Comparison of ENCODE assay signal across 31 cellular contexts in genomic region chrX:97517763-97518162, GRCh38.
"Had no signal": no experiment of that assay in that cellular context is flagged by ENCODE, and none has a peak within 500 bp of the region (broad histone marks: within the 10 kb centered on the region; RNA-seq: fewer than 3 reads in every experiment).

No MANE protein-coding gene starts in this region.

- ATAC-seq: mucosa of descending colon; naive thymus-derived CD4-positive, alpha-beta T cell; pancreas; right cardiac atrium; sciatic nerve; stimulated activated effector memory CD8-positive, alpha-beta T cell treated with anti-CD3 and anti-CD28 coated beads, Interleukin-12 subunit alpha, Interleukin-12 subunit beta, amount 100 ng/mL, for 72 hours; upper lobe of right lung had no signal

- H3K4me1 Mint-ChIP-seq: memory B cell; nephron; stimulated activated effector memory CD8-positive, alpha-beta T cell treated with anti-CD3 and anti-CD28 coated beads, Interleukin-12 subunit alpha, Interleukin-12 subunit beta, amount 100 ng/mL, for 72 hours had no signal

- H3K36me3 ChIP-seq: left ventricle myocardium inferior, pancreas, prostate gland, spleen, suprapubic skin, thoracic aorta, tibial artery, upper lobe of right lung had no signal

- H3K9me3 Mint-ChIP-seq: immature natural killer cell; memory B cell; stimulated activated effector memory CD8-positive, alpha-beta T cell treated with anti-CD3 and anti-CD28 coated beads, Interleukin-12 subunit alpha, Interleukin-12 subunit beta, amount 100 ng/mL, for 72 hours; stimulated activated naive CD8-positive, alpha-beta T cell treated with anti-CD3 and anti-CD28 coated beads, Interleukin-15, Interleukin-2, amounts not matched to agents 100 ng/mL and 50 ng/mL, for 24 hours had no signal

- H3K4me3 Mint-ChIP-seq: immature natural killer cell; memory B cell; naive thymus-derived CD4-positive, alpha-beta T cell; nephron; neural crest cell; stimulated activated effector memory CD8-positive, alpha-beta T cell treated with anti-CD3 and anti-CD28 coated beads, Interleukin-12 subunit alpha, Interleukin-12 subunit beta, amount 100 ng/mL, for 72 hours; stimulated activated naive CD8-positive, alpha-beta T cell treated with anti-CD3 and anti-CD28 coated beads, Interleukin-15, Interleukin-2, amounts not matched to agents 100 ng/mL and 50 ng/mL, for 24 hours had no signal

- H3K27ac ChIP-seq: left ventricle myocardium inferior, pancreas, prostate gland, skin epidermis, spleen, suprapubic skin, thoracic aorta, tibial artery, upper lobe of right lung had no signal

- H3K27me3 Mint-ChIP-seq: memory B cell; naive thymus-derived CD4-positive, alpha-beta T cell; stimulated activated naive CD8-positive, alpha-beta T cell treated with anti-CD3 and anti-CD28 coated beads, Interleukin-15, Interleukin-2, amounts not matched to agents 100 ng/mL and 50 ng/mL, for 24 hours had no signal

- H3K4me3 ChIP-seq: left ventricle myocardium inferior, lung, mucosa of descending colon, pancreas, prostate gland, skin epidermis, spleen, suprapubic skin, thoracic aorta, tibial artery, upper lobe of right lung had no signal

- H3K27me3 ChIP-seq: pancreas, spleen, suprapubic skin, tibial artery, upper lobe of right lung had no signal

- FAIRE-seq: islet of Langerhans, kidney, pancreas, urothelium cell line had no signal

- DNase-seq: hypothalamus; immature natural killer cell; kidney; left ventricle myocardium inferior; midbrain; mucosa of descending colon; naive thymus-derived CD4-positive, alpha-beta T cell; nucleus accumbens; pancreas; posterior cingulate gyrus; retina; right cardiac atrium; spleen; stimulated activated CD4-positive, alpha-beta T cell treated with anti-CD3 and anti-CD28 coated beads, Interleukin-4, amount 100 ng/mL, for 24 hours; stimulated activated naive CD4-positive, alpha-beta T cell; tibial artery; trophoblast cell; upper lobe of right lung had no signal

- H3K36me3 Mint-ChIP-seq: stimulated activated effector memory CD8-positive, alpha-beta T cell treated with anti-CD3 and anti-CD28 coated beads, Interleukin-12 subunit alpha, Interleukin-12 subunit beta, amount 100 ng/mL, for 72 hours had no signal

- H3K27ac Mint-ChIP-seq: immature natural killer cell; memory B cell; naive thymus-derived CD4-positive, alpha-beta T cell; nephron; stimulated activated effector memory CD8-positive, alpha-beta T cell treated with anti-CD3 and anti-CD28 coated beads, Interleukin-12 subunit alpha, Interleukin-12 subunit beta, amount 100 ng/mL, for 72 hours; stimulated activated naive CD8-positive, alpha-beta T cell treated with anti-CD3 and anti-CD28 coated beads, Interleukin-15, Interleukin-2, amounts not matched to agents 100 ng/mL and 50 ng/mL, for 24 hours had no signal
